Comparison of ENCODE assay signal across 8 cellular contexts in genomic region chr3:45690331-45691035, GRCh38. TPM values are rescaled to one million over a fixed set of nuclear protein-coding genes. Genes with fewer than 3 reads are reported as not detected.
A peak's percentile ranks its signal among the peaks of the same experiment; 100 is the strongest.
DNase-seq lines count a peak whose midpoint lies in the region; TF ChIP-seq lines count a peak whose summit lies in the region.

No MANE protein-coding gene starts in this region.

- no peaks in the 10 kb centered on the region for H3K9me3 ChIP-seq in right atrium auricular region

- no peaks in the 10 kb centered on the region for H3K27me3 ChIP-seq in right atrium auricular region

- intact Hi-C loops in cardiac septum (cut with DNase I), result no loop called here

- peak overlapping the region; percentile 70 to 78 for H3K4me3 ChIP-seq in right atrium auricular region

- TF ChIP-seq POLR2A in erythroblast (IDR thresholded peaks at IDR 0.05; ENCODE audit: low read length), result peak; percentile 24

- peaks cover 0 to 50% of the 10 kb centered on the region in 2 donors for H3K4me1 ChIP-seq in right atrium auricular region

- no peaks in the 10 kb centered on the region for H3K36me3 ChIP-seq in right atrium auricular region

- DNase-seq in right atrium auricular region (ENCODE audit: low spot score) (no peak), cardiac septum (ENCODE audit: low spot score) (no peak), SK-N-DZ (ENCODE audit: low spot score) (peak; percentile 89), erythroblast (lab: John Stamatoyannopoulos, UW) (peak; percentile 40 to 46), retina (peak; percentile 27), NCI-H1436 (lab: John Stamatoyannopoulos, UW) (no peak), midbrain (lab: John Stamatoyannopoulos, UW) (no peak), DMS53 (lab: John Stamatoyannopoulos, UW) (no peak)

- peak overlapping the region; percentile 89 to 90 for H3K27ac ChIP-seq in right atrium auricular region

- no peak for TF ChIP-seq CTCF in right atrium auricular region (IDR thresholded peaks at IDR 0.05)

RNA-seq across cellular contexts. Expression of gene SACM1L, which starts 1.3 kb away (rescaled TPM):
- 10 to 100 TPM; 16.6 to 18.7 TPM for total RNA-seq in right atrium auricular region
- total RNA-seq in cardiac septum, result 29.6 TPM
- 27.6 and 30.3 TPM in 2 replicates for polyA plus RNA-seq in SK-N-DZ (2014; cell fraction: cytosol; rRNA removed)
- polyA plus RNA-seq in SK-N-DZ (2014; cell fraction: nucleus; rRNA removed), result 74.3 and 83.3 TPM in 2 replicates

Comparison
In these comparisons a context has a peak if more than half of its experiments do, and no peak if none do; other contexts are left out.
1. DNase-seq: peak in SK-N-DZ (single experiment), erythroblast (2 of 2) and retina (single experiment); none in right atrium auricular region (single experiment), cardiac septum (single experiment), NCI-H1436 (single experiment), midbrain (single experiment) and DMS53 (single experiment).